ENCODE assay signal across 18 cellular contexts in the genomic region with DNA sequence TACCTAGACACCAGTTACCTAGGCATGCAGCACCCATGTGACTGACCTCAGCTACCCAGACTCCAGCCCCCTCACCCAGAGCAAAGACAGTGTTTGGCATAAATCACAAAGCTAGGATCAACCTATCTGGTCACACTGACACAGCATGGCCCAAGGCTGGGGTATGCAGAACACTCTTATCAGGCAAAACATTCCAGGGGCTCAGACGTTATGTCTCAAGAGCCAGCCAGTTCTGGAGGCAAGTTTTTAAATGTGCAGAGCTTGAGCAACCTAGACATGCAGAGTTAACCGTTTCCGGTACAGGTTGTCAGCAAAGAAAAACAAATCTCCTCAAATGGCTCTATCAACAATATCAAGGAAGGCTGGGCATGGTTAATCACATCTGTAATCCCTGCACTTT.
DNase-seq lines count a peak whose midpoint lies in the region; ATAC-seq, FAIRE-seq and TF ChIP-seq lines count a peak whose summit lies in the region.
"Had no signal": no experiment of that assay in that cellular context is flagged by ENCODE, and none has a peak within 500 bp of the region (broad histone marks: within the 10 kb centered on the region; RNA-seq: fewer than 3 reads in every experiment).

No MANE protein-coding gene starts in this region.

- H3K4me1 ChIP-seq in cardiac muscle cell (ENCODE audit: low read depth) = no peaks in the 10 kb centered on the region
- H3K4me1 ChIP-seq in lower lobe of right lung = no peaks in the 10 kb centered on the region
- H3K4me1 ChIP-seq: BLaER1, body of pancreas, tibial nerve had no signal

- H3K27me3 ChIP-seq in cardiac muscle cell (no peaks in the 10 kb centered on the region), bronchial epithelial cell (ENCODE audit: control insufficient read depth, insufficient read depth, low read length) (no peaks in the 10 kb centered on the region), lower lobe of right lung (ENCODE audit: low read depth) (no peaks in the 10 kb centered on the region)
- H3K27me3 ChIP-seq: BLaER1, body of pancreas, tibial nerve had no signal

- TF ChIP-seq CTCF in cardiac muscle cell (IDR thresholded peaks at IDR 0.05; ENCODE audit: low read depth, low read length) = no peak
- TF ChIP-seq CTCF in bronchial epithelial cell (IDR thresholded peaks at IDR 0.05; ENCODE audit: insufficient read depth, low read length, severe bottlenecking) = no peak
- no peak for TF ChIP-seq CTCF in lower lobe of right lung (IDR thresholded peaks at IDR 0.05)

- H3K9me3 ChIP-seq in cardiac muscle cell (ENCODE audit: low read depth) (no peaks in the 10 kb centered on the region), lower lobe of right lung (no peaks in the 10 kb centered on the region)
- H3K9me3 ChIP-seq: BLaER1, body of pancreas had no signal

- peak; percentile 46 to 85 for DNase-seq in cardiac muscle cell (ENCODE audit: low read depth in 1 of 2, low spot score in 1 of 2)
- DNase-seq in Right ventricle myocardium inferior (ENCODE audit: missing footprints) = no peak
- DNase-seq in bronchial epithelial cell (ENCODE audit: low read depth) = peak; percentile 21
- DNase-seq in lower lobe of right lung = no peak
- no peak for DNase-seq in central memory CD4-positive, alpha-beta T cell
- no peak for DNase-seq in HuH-7 (ENCODE audit: low spot score)
- no peak for DNase-seq in NCI-H2227 treated with DMSO at 0.1 percent for 48 hours (lab: John Stamatoyannopoulos, UW)
- DNase-seq: activated CD4-positive, alpha-beta T cell treated with anti-CD3 and anti-CD28 coated beads for 36 hours; body of pancreas; NCI-H1417; NCI-H526 treated with DMSO at 0.1 percent for 48 hours; nephron progenitor cell; small intestine; stimulated activated CD4-positive, alpha-beta T cell treated with anti-CD3 and anti-CD28 coated beads, Interleukin-2, amount 100 ng/mL, for 48 hours; stimulated activated naive CD8-positive, alpha-beta T cell treated with anti-CD3 and anti-CD28 coated beads, Interleukin-15, Interleukin-2, amounts not matched to agents 100 U/mL and 50 U/mL, for 24 hours had no signal

- H3K27ac ChIP-seq in cardiac muscle cell = no peak overlapping the region
- no peak overlapping the region for H3K27ac ChIP-seq in lower lobe of right lung
- H3K27ac ChIP-seq: BLaER1, body of pancreas, tibial nerve had no signal

- intact Hi-C loops in Right ventricle myocardium inferior (cut with DNase I) = no loop called here
- intact Hi-C loops in lower lobe of right lung (cut with DNase I) = no loop called here

- H3K4me3 ChIP-seq in cardiac muscle cell (no peak overlapping the region), bronchial epithelial cell (ENCODE audit: low read depth, low read length) (no peak overlapping the region), lower lobe of right lung (no peak overlapping the region)
- H3K4me3 ChIP-seq: BLaER1, body of pancreas, tibial nerve had no signal

- FAIRE-seq in bronchial epithelial cell (lab: Jason Lieb, UNC) = peak; percentile 55
- FAIRE-seq: small intestine had no signal

- ATAC-seq in Right ventricle myocardium inferior (no peak), lower lobe of right lung (peak; percentile 58 to 67), HG02884 (IDR thresholded peaks at IDR 0.05; ENCODE audit: unreplicated experiment) (no peak)
- ATAC-seq: activated CD4-positive, alpha-beta T cell treated with anti-CD3 and anti-CD28 coated beads for 36 hours; body of pancreas; stimulated activated naive CD8-positive, alpha-beta T cell treated with anti-CD3 and anti-CD28 coated beads, Interleukin-15, Interleukin-2, amounts not matched to agents 100 U/mL and 50 U/mL, for 24 hours had no signal

- H3K36me3 ChIP-seq in cardiac muscle cell (no peaks in the 10 kb centered on the region), bronchial epithelial cell (ENCODE audit: control insufficient read depth, insufficient read depth, low read length) (no peaks in the 10 kb centered on the region), lower lobe of right lung (no peaks in the 10 kb centered on the region)
- H3K36me3 ChIP-seq: BLaER1, tibial nerve had no signal

Comparison
In these comparisons a context has a peak if more than half of its experiments do, and no peak if none do; other contexts are left out.
1. DNase-seq: peak in cardiac muscle cell (2 of 2) and bronchial epithelial cell (single experiment); none in Right ventricle myocardium inferior (single experiment), lower lobe of right lung (single experiment), central memory CD4-positive, alpha-beta T cell (single experiment), HuH-7 (single experiment) and NCI-H2227 treated with DMSO at 0.1 percent for 48 hours (single experiment).
2. ATAC-seq: peak in lower lobe of right lung (2 of 2); none in Right ventricle myocardium inferior (single experiment) and HG02884 (single experiment).